1 cellular context compared by ENCODE assay signal in the genomic region with DNA sequence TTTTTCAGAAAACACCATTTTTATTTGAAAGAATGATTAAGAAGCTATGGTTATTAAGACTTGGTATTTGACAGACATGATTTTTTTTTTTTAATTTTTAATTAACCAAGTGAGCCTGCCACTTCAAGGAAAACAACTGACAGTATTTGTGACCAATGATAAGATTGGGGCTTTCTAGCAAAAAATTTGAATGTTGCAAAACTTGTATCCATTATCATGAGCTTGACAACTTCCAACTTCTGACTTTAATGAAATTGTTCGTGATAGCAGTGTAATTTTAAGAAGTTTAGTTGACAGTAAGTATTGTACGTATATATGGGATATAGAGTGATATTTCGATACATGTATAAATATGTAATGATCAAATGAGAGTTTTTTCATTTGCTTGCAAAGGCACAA.
TF ChIP-seq lines count a peak whose summit lies in the region.

No MANE protein-coding gene starts in this region.

TF ChIP-seq in K562, 482 proteins besides CTCF, POLR2A, EP300 and RAD21:
- TF ChIP-seq MECOM (CRISPR knock-in tag; IDR thresholded peaks at IDR 0.05) (no peak), GATAD2B (IDR thresholded peaks at IDR 0.05; ENCODE audit: borderline replicate concordance) (peak; percentile 39; the same call in 1 of the 2 replicates), CEBPG (CRISPR knock-in tag; IDR thresholded peaks at IDR 0.05) (no peak), CEBPG (tag; conservative IDR thresholded peaks at IDR 0.05 in 1 of 2, IDR thresholded peaks at IDR 0.05 in 1 of 2) (0 out of 4 replicates have a peak, but pooled peaks of 1 of the 2 experiments have one; percentile 10), STAT5A (IDR thresholded peaks at IDR 0.05; ENCODE audit: borderline replicate concordance, low read length) (0 out of 2 replicates have a peak, but pooled peaks have one; percentile 7), HOXB6 (CRISPR knock-in tag; IDR thresholded peaks at IDR 0.05; ENCODE audit: borderline replicate concordance) (no peak), CEBPB (tag; IDR thresholded peaks at IDR 0.05) (peak; percentile 60), ZNF24 (IDR thresholded peaks at IDR 0.05) (no peak), ZNF668 (CRISPR knock-in tag; IDR thresholded peaks at IDR 0.05) (0 out of 2 replicates have a peak, but pooled peaks have one; percentile 11), RBFOX2 (IDR thresholded peaks at IDR 0.05; ENCODE audit: low read depth, low read length) (peak; percentile 1; the same call in 1 of the 2 replicates)
- TF ChIP-seq, protein P1, sequence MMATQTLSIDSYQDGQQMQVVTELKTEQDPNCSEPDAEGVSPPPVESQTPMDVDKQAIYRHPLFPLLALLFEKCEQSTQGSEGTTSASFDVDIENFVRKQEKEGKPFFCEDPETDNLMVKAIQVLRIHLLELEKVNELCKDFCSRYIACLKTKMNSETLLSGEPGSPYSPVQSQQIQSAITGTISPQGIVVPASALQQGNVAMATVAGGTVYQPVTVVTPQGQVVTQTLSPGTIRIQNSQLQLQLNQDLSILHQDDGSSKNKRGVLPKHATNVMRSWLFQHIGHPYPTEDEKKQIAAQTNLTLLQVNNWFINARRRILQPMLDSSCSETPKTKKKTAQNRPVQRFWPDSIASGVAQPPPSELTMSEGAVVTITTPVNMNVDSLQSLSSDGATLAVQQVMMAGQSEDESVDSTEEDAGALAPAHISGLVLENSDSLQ (IDR thresholded peaks at IDR 0.05), result peak; percentile 84
- TF ChIP-seq, protein P2, sequence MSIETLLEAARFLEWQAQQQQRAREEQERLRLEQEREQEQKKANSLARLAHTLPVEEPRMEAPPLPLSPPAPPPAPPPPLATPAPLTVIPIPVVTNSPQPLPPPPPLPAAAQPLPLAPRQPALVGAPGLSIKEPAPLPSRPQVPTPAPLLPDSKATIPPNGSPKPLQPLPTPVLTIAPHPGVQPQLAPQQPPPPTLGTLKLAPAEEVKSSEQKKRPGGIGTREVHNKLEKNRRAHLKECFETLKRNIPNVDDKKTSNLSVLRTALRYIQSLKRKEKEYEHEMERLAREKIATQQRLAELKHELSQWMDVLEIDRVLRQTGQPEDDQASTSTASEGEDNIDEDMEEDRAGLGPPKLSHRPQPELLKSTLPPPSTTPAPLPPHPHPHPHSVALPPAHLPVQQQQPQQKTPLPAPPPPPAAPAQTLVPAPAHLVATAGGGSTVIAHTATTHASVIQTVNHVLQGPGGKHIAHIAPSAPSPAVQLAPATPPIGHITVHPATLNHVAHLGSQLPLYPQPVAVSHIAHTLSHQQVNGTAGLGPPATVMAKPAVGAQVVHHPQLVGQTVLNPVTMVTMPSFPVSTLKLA (conservative IDR thresholded peaks at IDR 0.05), result 0 out of 4 replicates have a peak, but pooled peaks of 1 of the 2 experiments have one; percentile 12
